25 cellular contexts compared by ENCODE assay signal in the genomic region with DNA sequence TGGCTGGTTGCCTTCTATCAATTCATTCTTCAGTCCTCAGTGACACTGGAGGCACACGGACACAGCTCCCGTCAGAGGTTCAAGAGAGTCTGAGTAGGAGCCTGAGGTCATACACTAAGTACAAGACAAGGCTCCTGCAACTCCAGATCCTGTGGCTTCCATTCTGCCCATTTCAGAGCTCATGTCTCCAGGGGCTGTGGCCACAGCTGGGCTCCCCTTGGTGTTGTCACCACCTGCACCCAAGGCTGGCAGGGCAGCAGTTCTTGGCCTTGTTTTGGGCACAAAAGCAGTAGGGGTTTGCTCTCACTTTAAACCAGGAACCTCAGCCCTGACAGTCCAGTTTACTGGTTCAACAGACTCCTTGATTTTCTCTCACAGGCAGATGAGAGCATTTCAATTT.
"Had no signal": no experiment of that assay in that cellular context is flagged by ENCODE, and none has a peak within 500 bp of the region (broad histone marks: within the 10 kb centered on the region; RNA-seq: fewer than 3 reads in every experiment).

No MANE protein-coding gene starts in this region.

- H3K27ac ChIP-seq: stomach, suprapubic skin, testis, thoracic aorta, thyroid gland, tibial artery, tibial nerve, transverse colon, upper lobe of left lung, upper lobe of right lung, uterus, vagina had no signal

- FAIRE-seq: urothelium cell line had no signal

- H3K4me1 ChIP-seq: suprapubic skin, testis, thyroid gland, tibial nerve, transverse colon, upper lobe of left lung, upper lobe of right lung, uterus, vagina had no signal

- H3K9me3 ChIP-seq: stomach, suprapubic skin, testis, thoracic aorta, thyroid gland, tibial artery, tibial nerve, transverse colon, upper lobe of left lung, upper lobe of right lung, uterus, vagina had no signal

- H3K36me3 ChIP-seq: stomach, suprapubic skin, thoracic aorta, thyroid gland, tibial artery, tibial nerve, transverse colon, upper lobe of left lung, upper lobe of right lung, uterus, vagina had no signal

- H3K27me3 ChIP-seq: stomach, suprapubic skin, testis, thyroid gland, tibial artery, tibial nerve, transverse colon, upper lobe of left lung, upper lobe of right lung, uterus, vagina had no signal

- H3K4me3 ChIP-seq: stomach, suprapubic skin, testis, thoracic aorta, thyroid gland, tibial artery, tibial nerve, transverse colon, upper lobe of left lung, upper lobe of right lung, uterus, vagina had no signal

- DNase-seq: stimulated activated CD4-positive, alpha-beta T cell treated with anti-CD3 and anti-CD28 coated beads, Interleukin-2, amount 100 ng/mL, for 48 hours; stimulated activated CD4-positive, alpha-beta T cell treated with anti-CD3 and anti-CD28 coated beads, Interleukin-4, amount 100 ng/mL, for 1 hour; stimulated activated CD4-positive, alpha-beta T cell treated with anti-CD3 and anti-CD28 coated beads, Interleukin-4, amount 100 ng/mL, for 24 hours; stimulated activated CD4-positive, alpha-beta T cell treated with anti-CD3 and anti-CD28 coated beads, Interleukin-4, amount 100 ng/mL, for 4 hours; stimulated activated CD8-positive, alpha-beta memory T cell treated with anti-CD3 and anti-CD28 coated beads, Interleukin-4, amount 100 ng/mL, for 48 hours; stimulated activated naive B cell treated with anti-CD40 and anti-IgM and Interleukin-4, amounts not matched to agents 10 μg/mL and 1 μg/mL and 100 μg/mL, for 72 hours; stimulated activated naive CD4-positive, alpha-beta T cell; stimulated activated naive CD4-positive, alpha-beta T cell treated with Interleukin-2 at 50 U/mL for 16 hours; stimulated activated naive CD8-positive, alpha-beta T cell treated with anti-CD3 and anti-CD28 coated beads, Interleukin-15, amount 100 ng/mL, for 72 hours; stimulated activated naive CD8-positive, alpha-beta T cell treated with anti-CD3 and anti-CD28 coated beads, Interleukin-15, Interleukin-2, amounts not matched to agents 100 U/mL and 50 U/mL, for 24 hours; stomach; substantia nigra; testis; thyroid gland; tibial artery; transverse colon; trophoblast cell; upper lobe of left lung; upper lobe of right lung; uterus had no signal
